31 cellular contexts compared by ENCODE assay signal in genomic region chr9:72884521-72884920, GRCh38.
"Had no signal": no experiment of that assay in that cellular context is flagged by ENCODE, and none has a peak within 500 bp of the region (broad histone marks: within the 10 kb centered on the region; RNA-seq: fewer than 3 reads in every experiment).

No MANE protein-coding gene starts in this region.

- ATAC-seq: activated CD4-positive, CD25-positive, alpha-beta regulatory T cell treated with anti-CD3 and anti-CD28 coated beads, Interleukin-2, amount 50 U/mL, for 24 hours; activated CD8-positive, alpha-beta T cell treated with anti-CD3 and anti-CD28 coated beads for 36 hours; activated naive CD8-positive, alpha-beta T cell treated with anti-CD3 and anti-CD28 coated beads, Interleukin-2, amount 50 U/mL, for 24 hours; activated T-cell treated with anti-CD3 and anti-CD28 coated beads, Interleukin-2, amount 50 U/mL, for 4 hours; body of pancreas; heart left ventricle; T-helper 17 cell had no signal

- H3K27ac Mint-ChIP-seq: activated B cell treated with CpG ODN at 0.5 μM for 24 hours; activated CD8-positive, alpha-beta T cell treated with anti-CD3 and anti-CD28 coated beads for 36 hours; activated naive CD4-positive, alpha-beta T cell treated with anti-CD3 and anti-CD28 coated beads for 36 hours; activated naive CD4-positive, alpha-beta T cell treated with anti-CD3 and anti-CD28 coated beads, Interleukin-2, amount 50 U/mL, for 24 hours; activated naive CD8-positive, alpha-beta T cell treated with anti-CD3 and anti-CD28 coated beads for 36 hours; activated naive CD8-positive, alpha-beta T cell treated with anti-CD3 and anti-CD28 coated beads, Interleukin-2, amount 50 U/mL, for 24 hours; activated T-helper 2 cell treated with anti-CD3 and anti-CD28 coated beads, Interferon-gamma antibody, Interleukin-2, Interleukin-4, amounts not matched to agents 10 μg/mL and 5 μg/mL and 100 μg/mL, durations not matched to agents 14 hours and 24 hours and 36 hours; T-helper 17 cell; T-helper 2 cell treated with Interferon-gamma antibody and Interleukin-4, amounts not matched to agents 5 μg/mL and 100 μg/mL, for 36 hours had no signal

- H3K4me3 Mint-ChIP-seq: activated B cell treated with CpG ODN at 0.5 μM for 24 hours; activated CD8-positive, alpha-beta T cell treated with anti-CD3 and anti-CD28 coated beads for 36 hours; activated naive CD4-positive, alpha-beta T cell treated with anti-CD3 and anti-CD28 coated beads for 36 hours; activated naive CD4-positive, alpha-beta T cell treated with anti-CD3 and anti-CD28 coated beads, Interleukin-2, amount 50 U/mL, for 24 hours; activated naive CD8-positive, alpha-beta T cell treated with anti-CD3 and anti-CD28 coated beads for 36 hours; activated naive CD8-positive, alpha-beta T cell treated with anti-CD3 and anti-CD28 coated beads, Interleukin-2, amount 50 U/mL, for 24 hours; activated T-cell treated with anti-CD3 and anti-CD28 coated beads, Interleukin-2, amount 50 U/mL, for 4 hours; T-helper 17 cell; T-helper 2 cell treated with Interferon-gamma antibody and Interleukin-4, amounts not matched to agents 5 μg/mL and 100 μg/mL, for 36 hours had no signal

- H3K27me3 Mint-ChIP-seq: activated B cell treated with CpG ODN at 0.5 μM for 24 hours; activated naive CD4-positive, alpha-beta T cell treated with anti-CD3 and anti-CD28 coated beads, Interleukin-2, amount 50 U/mL, for 24 hours had no signal

- H3K4me1 Mint-ChIP-seq: activated B cell treated with CpG ODN at 0.5 μM for 24 hours; activated naive CD4-positive, alpha-beta T cell treated with anti-CD3 and anti-CD28 coated beads, Interleukin-2, amount 50 U/mL, for 24 hours; activated naive CD8-positive, alpha-beta T cell treated with anti-CD3 and anti-CD28 coated beads for 36 hours; activated naive CD8-positive, alpha-beta T cell treated with anti-CD3 and anti-CD28 coated beads, Interleukin-2, amount 50 U/mL, for 24 hours; T-helper 17 cell had no signal

- DNase-seq: activated B cell treated with CpG ODN at 0.5 μM for 24 hours; activated CD4-positive, alpha-beta T cell treated with anti-CD3 and anti-CD28 coated beads for 48 hours; activated CD4-positive, alpha-beta T cell treated with anti-CD3 and anti-CD28 coated beads, Interleukin-2, amount 50 U/mL, for 1 hour; activated CD4-positive, alpha-beta T cell treated with anti-CD3 and anti-CD28 coated beads, Interleukin-2, amount 50 U/mL, for 48 hours; activated CD8-positive, alpha-beta memory T cell treated with anti-CD3 and anti-CD28 coated beads for 24 hours; activated CD8-positive, alpha-beta T cell treated with anti-CD3 and anti-CD28 coated beads for 36 hours; activated effector memory CD4-positive, alpha-beta T cell treated with anti-CD3 and anti-CD28 coated beads, Interleukin-2, amount 50 U/mL, for 16 hours; activated naive CD4-positive, alpha-beta T cell treated with anti-CD3 and anti-CD28 coated beads for 36 hours; activated naive CD8-positive, alpha-beta T cell treated with anti-CD3 and anti-CD28 coated beads for 36 hours; activated naive CD8-positive, alpha-beta T cell treated with anti-CD3 and anti-CD28 coated beads, Interleukin-2, amount 50 U/mL, for 24 hours; activated T-cell treated with anti-CD3 and anti-CD28 coated beads, Interleukin-2, amount 50 U/mL, for 4 hours; adrenal gland; amygdala; aorta; body of pancreas; central memory CD4-positive, alpha-beta T cell; cerebellar nuclear complex; effector CD8-positive, alpha-beta T cell; foreskin fibroblast; glutamatergic neuron; heart left ventricle; T-helper 1 cell; T-helper 17 cell; T1000; WERI-Rb-1 had no signal

- H3K4me3 ChIP-seq: adrenal gland, body of pancreas, cardiac muscle cell, colonic mucosa, heart left ventricle had no signal

- H3K36me3 Mint-ChIP-seq: activated naive CD4-positive, alpha-beta T cell treated with anti-CD3 and anti-CD28 coated beads, Interleukin-2, amount 50 U/mL, for 24 hours; activated naive CD8-positive, alpha-beta T cell treated with anti-CD3 and anti-CD28 coated beads for 36 hours had no signal

- H3K9me3 Mint-ChIP-seq: activated B cell treated with CpG ODN at 0.5 μM for 24 hours; activated CD8-positive, alpha-beta T cell treated with anti-CD3 and anti-CD28 coated beads for 36 hours; activated naive CD4-positive, alpha-beta T cell treated with anti-CD3 and anti-CD28 coated beads for 36 hours; activated naive CD4-positive, alpha-beta T cell treated with anti-CD3 and anti-CD28 coated beads, Interleukin-2, amount 50 U/mL, for 24 hours; activated naive CD8-positive, alpha-beta T cell treated with anti-CD3 and anti-CD28 coated beads for 36 hours; activated naive CD8-positive, alpha-beta T cell treated with anti-CD3 and anti-CD28 coated beads, Interleukin-2, amount 50 U/mL, for 24 hours; activated T-cell treated with anti-CD3 and anti-CD28 coated beads, Interleukin-2, amount 50 U/mL, for 4 hours; activated T-helper 2 cell treated with anti-CD3 and anti-CD28 coated beads, Interferon-gamma antibody, Interleukin-2, Interleukin-4, amounts not matched to agents 10 μg/mL and 5 μg/mL and 100 μg/mL, durations not matched to agents 14 hours and 24 hours and 36 hours; T-helper 2 cell treated with Interferon-gamma antibody and Interleukin-4, amounts not matched to agents 5 μg/mL and 100 μg/mL, for 36 hours had no signal
